Comparison of ENCODE assay signal across 17 cellular contexts in the genomic region with DNA sequence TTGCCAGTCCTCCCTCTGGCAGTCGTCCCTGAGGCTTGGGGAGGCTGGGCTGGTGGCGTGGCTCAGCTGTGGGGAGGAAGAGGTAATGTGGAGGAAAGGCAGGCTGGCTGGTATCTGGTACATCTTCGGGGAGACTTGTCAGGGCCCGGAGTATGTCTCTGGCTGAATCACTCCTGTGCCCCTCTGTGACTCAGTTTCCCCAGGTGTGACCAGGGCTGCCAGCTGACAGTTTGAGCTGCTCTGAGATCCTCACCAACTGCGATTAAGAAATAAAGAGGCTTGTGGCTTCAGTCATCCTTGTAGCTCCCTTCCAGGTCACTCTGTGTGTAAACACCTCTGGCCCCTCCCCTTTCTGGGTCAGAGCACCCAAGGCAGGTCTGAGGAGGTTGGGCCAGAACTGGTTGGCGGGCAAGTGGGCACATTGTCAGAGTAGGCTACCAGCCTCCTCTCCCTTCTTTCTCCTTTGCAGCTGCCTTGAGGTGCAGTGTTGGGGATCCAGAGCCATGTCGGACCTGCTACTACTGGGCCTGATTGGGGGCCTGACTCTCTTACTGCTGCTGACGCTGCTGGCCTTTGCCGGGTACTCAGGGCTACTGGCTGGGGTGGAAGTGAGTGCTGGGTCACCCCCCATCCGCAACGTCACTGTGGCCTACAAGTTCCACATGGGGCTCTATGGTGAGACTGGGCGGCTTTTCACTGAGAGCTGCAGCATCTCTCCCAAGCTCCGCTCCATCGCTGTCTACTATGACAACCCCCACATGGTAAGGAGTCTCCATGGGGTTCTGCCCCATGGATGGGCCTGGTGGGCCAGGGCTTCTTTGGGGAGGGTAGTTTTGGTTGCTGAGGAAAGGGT. TPM values are rescaled to one million over a fixed set of nuclear protein-coding genes. Genes with fewer than 3 reads are reported as not detected.
A peak's percentile ranks its signal among the peaks of the same experiment; 100 is the strongest.
DNase-seq lines count a peak whose midpoint lies in the region; ATAC-seq and TF ChIP-seq lines count a peak whose summit lies in the region.
"Had no signal": no experiment of that assay in that cellular context is flagged by ENCODE, and none has a peak within 500 bp of the region (broad histone marks: within the 10 kb centered on the region; RNA-seq: fewer than 3 reads in every experiment).

No MANE protein-coding gene starts in this region.

- H2AFZ ChIP-seq in mesenchymal stem cell (ENCODE audit: low read depth, low read length): no peak overlapping the region

- no peak overlapping the region for H2BK12ac ChIP-seq in mesenchymal stem cell (ENCODE audit: low read length in 2 of 2)

- peaks cover 23% of the 10 kb centered on the region for H3K4me1 ChIP-seq in mesenchymal stem cell (ENCODE audit: control insufficient read depth, insufficient read depth, low read depth, low read length)
- H3K4me1 ChIP-seq in suprapubic skin: peaks cover 86% of the 10 kb centered on the region

- H3K14ac ChIP-seq in mesenchymal stem cell (ENCODE audit: low read length in 2 of 2): no peak overlapping the region

- peak overlapping the region; percentile 15 for H2BK15ac ChIP-seq in mesenchymal stem cell (ENCODE audit: low read depth, poor library complexity, severe bottlenecking)

- TF ChIP-seq CTCF in suprapubic skin (IDR thresholded peaks at IDR 0.05): no peak

- no peaks in the 10 kb centered on the region for H3K9me3 Mint-ChIP-seq in activated T-helper 17 cell treated with anti-CD3 and anti-CD28 coated beads, Interleukin-2, amount 50 U/mL, for 72 hours
- H3K9me3 Mint-ChIP-seq: CD14-positive monocyte, H9 had no signal

- ATAC-seq in left ventricle myocardium superior (no peak), HG02642 (IDR thresholded peaks at IDR 0.05; ENCODE audit: poor library complexity, unreplicated experiment) (no peak)
- no peak for ATAC-seq in activated T-helper 17 cell treated with anti-CD3 and anti-CD28 coated beads, Interleukin-2, amount 50 U/mL, for 72 hours (replicated peaks)
- ATAC-seq: gastroesophageal sphincter had no signal

- H3K27me3 ChIP-seq in mesenchymal stem cell (ENCODE audit: control insufficient read depth in 1 of 2, insufficient read depth in 1 of 2, low read length in 2 of 2) (no peaks in the 10 kb centered on the region), suprapubic skin (no peaks in the 10 kb centered on the region)
- H3K27me3 ChIP-seq: dorsolateral prefrontal cortex, gastroesophageal sphincter had no signal

- H3K27ac ChIP-seq in mesenchymal stem cell (ENCODE audit: low read length, poor library complexity, severe bottlenecking) (no peak overlapping the region), suprapubic skin (peak overlapping the region; percentile 34)
- H3K27ac ChIP-seq: gastroesophageal sphincter, SK-N-MC had no signal

- H3K9me3 ChIP-seq in mesenchymal stem cell (ENCODE audit: control insufficient read depth, low read length) (no peaks in the 10 kb centered on the region), suprapubic skin (no peaks in the 10 kb centered on the region)
- H3K9me3 ChIP-seq: gastroesophageal sphincter had no signal

- H3K4me3 Mint-ChIP-seq in activated T-helper 17 cell treated with anti-CD3 and anti-CD28 coated beads, Interleukin-2, amount 50 U/mL, for 72 hours: peak overlapping the region; percentile 76

- peaks cover 39 to 47% of the 10 kb centered on the region in 2 experiments for H3K36me3 ChIP-seq in mesenchymal stem cell (ENCODE audit: control insufficient read depth in 1 of 2, insufficient read depth in 2 of 2, low read depth in 1 of 2, low read length in 2 of 2)
- peaks cover 16% of the 10 kb centered on the region for H3K36me3 ChIP-seq in suprapubic skin

- no peak overlapping the region for H4K91ac ChIP-seq in mesenchymal stem cell (ENCODE audit: low read length)

- H3K9ac ChIP-seq in mesenchymal stem cell (ENCODE audit: low read length): peak overlapping the region; percentile 93

- no peak overlapping the region for H3K23ac ChIP-seq in mesenchymal stem cell (ENCODE audit: low read length in 2 of 2)

- no peak overlapping the region for H3K4me2 ChIP-seq in mesenchymal stem cell (ENCODE audit: low read length, poor library complexity, severe bottlenecking)

- peaks cover 56% of the 10 kb centered on the region for H3K4me1 Mint-ChIP-seq in activated T-helper 17 cell treated with anti-CD3 and anti-CD28 coated beads, Interleukin-2, amount 50 U/mL, for 72 hours

- WGBS in mesenchymal stem cell: 97% methylated on average over 13 of the region's 14 CpGs
- 91% methylated on average over 12 of the region's 14 CpGs for WGBS in suprapubic skin

- DNase-seq in cardiac septum (ENCODE audit: low spot score) (peak; percentile 71), left ventricle myocardium superior (no peak), mesenchymal stem cell (no peak), suprapubic skin (ENCODE audit: low spot score in 2 of 2) (peak; percentile 55 to 63), EL (no peak), OCI-M1 (lab: John Stamatoyannopoulos, UW) (no peak)
- DNase-seq: GF-D8, H9, NCI-H2171, substantia nigra had no signal

- no peak overlapping the region for H2BK120ac ChIP-seq in mesenchymal stem cell (ENCODE audit: low read depth, low read length)

- intact Hi-C loops in cardiac septum (cut with DNase I) (loop anchor here (5.0 kb wide), 1 partner anchor 137 kb away; a partner anchor contains a TSS), left ventricle myocardium superior (cut with micrococcal nuclease) (no loop called here)

- no peak overlapping the region for H3K4me3 ChIP-seq in mesenchymal stem cell (ENCODE audit: insufficient read depth in 1 of 2, low read depth in 1 of 2, low read length in 2 of 2)
- no peak overlapping the region for H3K4me3 ChIP-seq in suprapubic skin
- H3K4me3 ChIP-seq: dorsolateral prefrontal cortex, gastroesophageal sphincter, SK-N-MC had no signal

- peak overlapping the region; percentile 78 for H3K27ac Mint-ChIP-seq in activated T-helper 17 cell treated with anti-CD3 and anti-CD28 coated beads, Interleukin-2, amount 50 U/mL, for 72 hours

- no peak overlapping the region for H4K8ac ChIP-seq in mesenchymal stem cell (ENCODE audit: low read length)

- no peak overlapping the region for H3K18ac ChIP-seq in mesenchymal stem cell (ENCODE audit: low read depth in 1 of 2, low read length in 2 of 2)

- H3K27me3 Mint-ChIP-seq in activated T-helper 17 cell treated with anti-CD3 and anti-CD28 coated beads, Interleukin-2, amount 50 U/mL, for 72 hours: no peaks in the 10 kb centered on the region

- no peak for TF ChIP-seq POLR2A in suprapubic skin (IDR thresholded peaks at IDR 0.05)

- no peak overlapping the region for H2BK5ac ChIP-seq in mesenchymal stem cell (ENCODE audit: low read depth, low read length, poor library complexity, severe bottlenecking)

- H2AK5ac ChIP-seq in mesenchymal stem cell (ENCODE audit: low read length, severe bottlenecking): no peak overlapping the region

- H3K4ac ChIP-seq in mesenchymal stem cell (ENCODE audit: low read depth in 1 of 2, low read length in 2 of 2): no peak overlapping the region

- peaks cover 25% of the 10 kb centered on the region for H3K36me3 Mint-ChIP-seq in activated T-helper 17 cell treated with anti-CD3 and anti-CD28 coated beads, Interleukin-2, amount 50 U/mL, for 72 hours (ENCODE audit: low read depth)

- peaks cover 62% of the 10 kb centered on the region for H3K79me1 ChIP-seq in mesenchymal stem cell (replicated peaks; ENCODE audit: low read length, poor library complexity, severe bottlenecking)

- no peak for TF ChIP-seq EP300 in suprapubic skin (IDR thresholded peaks at IDR 0.05)

RNA-seq across cellular contexts. Expression of a gene that starts 3.0 kb away (rescaled TPM):
- 28.8 TPM for total RNA-seq in cardiac septum
- total RNA-seq in left ventricle myocardium superior: 36.2 TPM
- total RNA-seq in activated T-helper 17 cell treated with anti-CD3 and anti-CD28 coated beads, Interleukin-2, amount 50 U/mL, for 72 hours: 10 to 100 TPM; 43.4 to 55.3 TPM
- polyA plus RNA-seq in mesenchymal stem cell (2013, experiment 1 of 2): 36.8 TPM
- 37.3 TPM for polyA plus RNA-seq in mesenchymal stem cell (2013, experiment 2 of 2)
- 100 to 1,000 TPM in 3 of 4 donors, 10 to 100 TPM in 1; 52.3 to 137 (median 129) TPM for total RNA-seq in suprapubic skin

RNA-seq across cellular contexts. Expression of a gene that starts 32.8 kb away (rescaled TPM):
- total RNA-seq in cardiac septum (0.30 TPM), left ventricle myocardium superior (0.07 TPM), suprapubic skin (1 to 10 TPM; 1.9 to 7.3 (median 5.8) TPM)
- total RNA-seq in activated T-helper 17 cell treated with anti-CD3 and anti-CD28 coated beads, Interleukin-2, amount 50 U/mL, for 72 hours: under 1 TPM; 0.45 to 0.73 TPM
- polyA plus RNA-seq in mesenchymal stem cell (2013, experiment 1 of 2): 0.01 TPM
- polyA plus RNA-seq in mesenchymal stem cell (2013, experiment 2 of 2): 0.04 TPM
- total RNA-seq: HT-29 had no signal
- polyA plus RNA-seq: CD14-positive monocyte had no signal

Comparison
In these comparisons a context has a peak if more than half of its experiments do, and no peak if none do; other contexts are left out.
1. DNase-seq: peak in cardiac septum (single experiment) and suprapubic skin (2 of 2); none in left ventricle myocardium superior (single experiment), mesenchymal stem cell (single experiment), EL (single experiment) and OCI-M1 (single experiment).